ENCODE assay signal across 1 cellular context in the genomic region with DNA sequence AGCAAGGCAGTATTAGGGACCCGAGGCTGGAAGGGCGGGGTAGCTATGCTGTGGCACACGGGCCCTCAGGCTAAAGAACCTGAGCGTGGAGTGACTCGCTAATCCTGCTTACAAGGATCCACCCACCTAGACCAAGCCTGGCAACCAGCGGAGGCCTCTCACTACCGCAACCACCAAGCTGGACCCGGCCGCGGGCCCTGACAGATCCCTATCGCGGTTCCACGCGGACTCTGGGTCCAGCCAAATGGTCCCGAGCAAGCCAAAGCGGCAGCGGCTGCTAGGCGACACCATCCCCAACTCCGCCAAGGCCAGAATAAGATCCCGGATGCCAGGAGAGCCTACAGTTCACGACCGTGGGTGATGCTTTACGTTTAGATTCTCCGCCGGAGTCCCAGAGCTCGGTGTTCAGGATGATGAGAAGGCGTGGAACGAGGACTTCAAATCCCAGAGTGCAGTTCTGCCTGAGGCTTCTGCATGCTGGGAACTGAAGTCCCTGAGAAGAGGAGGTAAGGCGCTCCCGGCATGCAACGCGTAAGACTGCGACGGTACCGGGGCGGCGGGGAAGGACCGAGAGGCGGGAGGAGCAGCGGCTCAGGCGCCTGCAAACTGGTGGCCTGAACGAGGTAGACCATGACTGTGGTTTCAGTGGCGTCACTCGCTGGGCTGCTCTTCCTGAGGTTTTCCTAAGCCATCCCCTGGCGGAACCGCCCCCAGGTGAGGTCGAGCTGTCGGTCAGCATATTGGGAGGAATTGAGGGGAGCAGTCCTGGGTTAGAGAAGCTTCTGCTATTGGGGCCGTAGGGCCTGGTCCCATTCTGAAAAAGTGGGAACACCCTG.
TF ChIP-seq lines count a peak whose summit lies in the region.

A gene with protein sequence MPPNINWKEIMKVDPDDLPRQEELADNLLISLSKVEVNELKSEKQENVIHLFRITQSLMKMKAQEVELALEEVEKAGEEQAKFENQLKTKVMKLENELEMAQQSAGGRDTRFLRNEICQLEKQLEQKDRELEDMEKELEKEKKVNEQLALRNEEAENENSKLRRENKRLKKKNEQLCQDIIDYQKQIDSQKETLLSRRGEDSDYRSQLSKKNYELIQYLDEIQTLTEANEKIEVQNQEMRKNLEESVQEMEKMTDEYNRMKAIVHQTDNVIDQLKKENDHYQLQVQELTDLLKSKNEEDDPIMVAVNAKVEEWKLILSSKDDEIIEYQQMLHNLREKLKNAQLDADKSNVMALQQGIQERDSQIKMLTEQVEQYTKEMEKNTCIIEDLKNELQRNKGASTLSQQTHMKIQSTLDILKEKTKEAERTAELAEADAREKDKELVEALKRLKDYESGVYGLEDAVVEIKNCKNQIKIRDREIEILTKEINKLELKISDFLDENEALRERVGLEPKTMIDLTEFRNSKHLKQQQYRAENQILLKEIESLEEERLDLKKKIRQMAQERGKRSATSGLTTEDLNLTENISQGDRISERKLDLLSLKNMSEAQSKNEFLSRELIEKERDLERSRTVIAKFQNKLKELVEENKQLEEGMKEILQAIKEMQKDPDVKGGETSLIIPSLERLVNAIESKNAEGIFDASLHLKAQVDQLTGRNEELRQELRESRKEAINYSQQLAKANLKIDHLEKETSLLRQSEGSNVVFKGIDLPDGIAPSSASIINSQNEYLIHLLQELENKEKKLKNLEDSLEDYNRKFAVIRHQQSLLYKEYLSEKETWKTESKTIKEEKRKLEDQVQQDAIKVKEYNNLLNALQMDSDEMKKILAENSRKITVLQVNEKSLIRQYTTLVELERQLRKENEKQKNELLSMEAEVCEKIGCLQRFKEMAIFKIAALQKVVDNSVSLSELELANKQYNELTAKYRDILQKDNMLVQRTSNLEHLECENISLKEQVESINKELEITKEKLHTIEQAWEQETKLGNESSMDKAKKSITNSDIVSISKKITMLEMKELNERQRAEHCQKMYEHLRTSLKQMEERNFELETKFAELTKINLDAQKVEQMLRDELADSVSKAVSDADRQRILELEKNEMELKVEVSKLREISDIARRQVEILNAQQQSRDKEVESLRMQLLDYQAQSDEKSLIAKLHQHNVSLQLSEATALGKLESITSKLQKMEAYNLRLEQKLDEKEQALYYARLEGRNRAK (N-terminal part only) (minus strand): TSS at position 315 of the 836 bp plus-strand sequence. CDS start 781 bp downstream, outside the sequence.
A gene (plus strand): TSS at position 534 of the 836 bp plus-strand sequence. CDS start 6,009 bp downstream, outside the sequence.

TF ChIP-seq in H1, 55 proteins besides CTCF, POLR2A, EP300 and RAD21 (continued from another document):
- TF ChIP-seq, protein P1, sequence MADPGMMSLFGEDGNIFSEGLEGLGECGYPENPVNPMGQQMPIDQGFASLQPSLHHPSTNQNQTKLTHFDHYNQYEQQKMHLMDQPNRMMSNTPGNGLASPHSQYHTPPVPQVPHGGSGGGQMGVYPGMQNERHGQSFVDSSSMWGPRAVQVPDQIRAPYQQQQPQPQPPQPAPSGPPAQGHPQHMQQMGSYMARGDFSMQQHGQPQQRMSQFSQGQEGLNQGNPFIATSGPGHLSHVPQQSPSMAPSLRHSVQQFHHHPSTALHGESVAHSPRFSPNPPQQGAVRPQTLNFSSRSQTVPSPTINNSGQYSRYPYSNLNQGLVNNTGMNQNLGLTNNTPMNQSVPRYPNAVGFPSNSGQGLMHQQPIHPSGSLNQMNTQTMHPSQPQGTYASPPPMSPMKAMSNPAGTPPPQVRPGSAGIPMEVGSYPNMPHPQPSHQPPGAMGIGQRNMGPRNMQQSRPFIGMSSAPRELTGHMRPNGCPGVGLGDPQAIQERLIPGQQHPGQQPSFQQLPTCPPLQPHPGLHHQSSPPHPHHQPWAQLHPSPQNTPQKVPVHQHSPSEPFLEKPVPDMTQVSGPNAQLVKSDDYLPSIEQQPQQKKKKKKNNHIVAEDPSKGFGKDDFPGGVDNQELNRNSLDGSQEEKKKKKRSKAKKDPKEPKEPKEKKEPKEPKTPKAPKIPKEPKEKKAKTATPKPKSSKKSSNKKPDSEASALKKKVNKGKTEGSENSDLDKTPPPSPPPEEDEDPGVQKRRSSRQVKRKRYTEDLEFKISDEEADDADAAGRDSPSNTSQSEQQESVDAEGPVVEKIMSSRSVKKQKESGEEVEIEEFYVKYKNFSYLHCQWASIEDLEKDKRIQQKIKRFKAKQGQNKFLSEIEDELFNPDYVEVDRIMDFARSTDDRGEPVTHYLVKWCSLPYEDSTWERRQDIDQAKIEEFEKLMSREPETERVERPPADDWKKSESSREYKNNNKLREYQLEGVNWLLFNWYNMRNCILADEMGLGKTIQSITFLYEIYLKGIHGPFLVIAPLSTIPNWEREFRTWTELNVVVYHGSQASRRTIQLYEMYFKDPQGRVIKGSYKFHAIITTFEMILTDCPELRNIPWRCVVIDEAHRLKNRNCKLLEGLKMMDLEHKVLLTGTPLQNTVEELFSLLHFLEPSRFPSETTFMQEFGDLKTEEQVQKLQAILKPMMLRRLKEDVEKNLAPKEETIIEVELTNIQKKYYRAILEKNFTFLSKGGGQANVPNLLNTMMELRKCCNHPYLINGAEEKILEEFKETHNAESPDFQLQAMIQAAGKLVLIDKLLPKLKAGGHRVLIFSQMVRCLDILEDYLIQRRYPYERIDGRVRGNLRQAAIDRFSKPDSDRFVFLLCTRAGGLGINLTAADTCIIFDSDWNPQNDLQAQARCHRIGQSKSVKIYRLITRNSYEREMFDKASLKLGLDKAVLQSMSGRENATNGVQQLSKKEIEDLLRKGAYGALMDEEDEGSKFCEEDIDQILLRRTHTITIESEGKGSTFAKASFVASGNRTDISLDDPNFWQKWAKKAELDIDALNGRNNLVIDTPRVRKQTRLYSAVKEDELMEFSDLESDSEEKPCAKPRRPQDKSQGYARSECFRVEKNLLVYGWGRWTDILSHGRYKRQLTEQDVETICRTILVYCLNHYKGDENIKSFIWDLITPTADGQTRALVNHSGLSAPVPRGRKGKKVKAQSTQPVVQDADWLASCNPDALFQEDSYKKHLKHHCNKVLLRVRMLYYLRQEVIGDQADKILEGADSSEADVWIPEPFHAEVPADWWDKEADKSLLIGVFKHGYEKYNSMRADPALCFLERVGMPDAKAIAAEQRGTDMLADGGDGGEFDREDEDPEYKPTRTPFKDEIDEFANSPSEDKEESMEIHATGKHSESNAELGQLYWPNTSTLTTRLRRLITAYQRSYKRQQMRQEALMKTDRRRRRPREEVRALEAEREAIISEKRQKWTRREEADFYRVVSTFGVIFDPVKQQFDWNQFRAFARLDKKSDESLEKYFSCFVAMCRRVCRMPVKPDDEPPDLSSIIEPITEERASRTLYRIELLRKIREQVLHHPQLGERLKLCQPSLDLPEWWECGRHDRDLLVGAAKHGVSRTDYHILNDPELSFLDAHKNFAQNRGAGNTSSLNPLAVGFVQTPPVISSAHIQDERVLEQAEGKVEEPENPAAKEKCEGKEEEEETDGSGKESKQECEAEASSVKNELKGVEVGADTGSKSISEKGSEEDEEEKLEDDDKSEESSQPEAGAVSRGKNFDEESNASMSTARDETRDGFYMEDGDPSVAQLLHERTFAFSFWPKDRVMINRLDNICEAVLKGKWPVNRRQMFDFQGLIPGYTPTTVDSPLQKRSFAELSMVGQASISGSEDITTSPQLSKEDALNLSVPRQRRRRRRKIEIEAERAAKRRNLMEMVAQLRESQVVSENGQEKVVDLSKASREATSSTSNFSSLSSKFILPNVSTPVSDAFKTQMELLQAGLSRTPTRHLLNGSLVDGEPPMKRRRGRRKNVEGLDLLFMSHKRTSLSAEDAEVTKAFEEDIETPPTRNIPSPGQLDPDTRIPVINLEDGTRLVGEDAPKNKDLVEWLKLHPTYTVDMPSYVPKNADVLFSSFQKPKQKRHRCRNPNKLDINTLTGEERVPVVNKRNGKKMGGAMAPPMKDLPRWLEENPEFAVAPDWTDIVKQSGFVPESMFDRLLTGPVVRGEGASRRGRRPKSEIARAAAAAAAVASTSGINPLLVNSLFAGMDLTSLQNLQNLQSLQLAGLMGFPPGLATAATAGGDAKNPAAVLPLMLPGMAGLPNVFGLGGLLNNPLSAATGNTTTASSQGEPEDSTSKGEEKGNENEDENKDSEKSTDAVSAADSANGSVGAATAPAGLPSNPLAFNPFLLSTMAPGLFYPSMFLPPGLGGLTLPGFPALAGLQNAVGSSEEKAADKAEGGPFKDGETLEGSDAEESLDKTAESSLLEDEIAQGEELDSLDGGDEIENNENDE (IDR thresholded peaks at IDR 0.05; ENCODE audit: insufficient replicate concordance, low read length): no peak
- TF ChIP-seq CHD1 (IDR thresholded peaks at IDR 0.05; ENCODE audit: low read depth, low read length) (no peak), RFX5 (IDR thresholded peaks at IDR 0.05; ENCODE audit: borderline replicate concordance, low read depth, low read length) (no peak), CEBPB (IDR thresholded peaks at IDR 0.05; ENCODE audit: low read depth, low read length) (no peak), SP1 (IDR thresholded peaks at IDR 0.05; ENCODE audit: low read depth, low read length) (no peak)
